26 cellular contexts compared by ENCODE assay signal in the genomic region with DNA sequence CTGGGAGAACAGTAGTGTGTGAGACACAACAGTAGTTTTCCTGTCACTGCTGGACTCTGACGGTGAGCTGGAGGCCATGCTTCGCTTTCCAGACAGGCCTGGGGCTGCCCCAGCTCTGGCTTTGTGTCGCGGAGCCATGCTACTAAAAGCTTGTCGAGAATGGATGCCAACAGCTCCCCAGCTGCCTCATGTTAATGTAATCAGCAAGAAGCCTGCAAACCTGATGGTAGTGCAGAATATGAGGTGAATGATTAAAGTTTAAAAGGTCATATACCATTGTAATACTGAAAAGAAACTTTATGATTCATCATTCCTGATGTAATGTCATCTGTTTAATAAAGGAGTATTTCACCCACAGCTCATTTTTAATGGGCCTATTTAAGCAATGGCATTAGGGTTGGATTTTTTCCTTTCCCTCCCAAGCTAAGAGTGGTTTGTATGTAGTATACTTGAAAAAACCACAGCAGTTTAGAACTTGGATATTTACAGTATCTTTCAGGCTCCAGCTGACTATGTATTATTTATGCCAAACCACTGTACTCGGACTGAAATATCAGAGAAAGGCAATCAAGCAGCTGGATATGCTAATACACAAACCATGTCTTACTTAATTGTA.
A peak's percentile ranks its signal among the peaks of the same experiment; 100 is the strongest.
DNase-seq lines count a peak whose midpoint lies in the region; ATAC-seq, FAIRE-seq and TF ChIP-seq lines count a peak whose summit lies in the region.
"Had no signal": no experiment of that assay in that cellular context is flagged by ENCODE, and none has a peak within 500 bp of the region (broad histone marks: within the 10 kb centered on the region; RNA-seq: fewer than 3 reads in every experiment).

No MANE protein-coding gene starts in this region.

- peak in 1 of 2 experiments; percentile 32; a peak in 1 of 4 replicates for TF ChIP-seq EP300 in SK-N-SH (IDR thresholded peaks at IDR 0.05; ENCODE audit: borderline replicate concordance in 1 of 2, low read depth in 1 of 2, low read length in 1 of 2)

- no peak overlapping the region for H3K9ac ChIP-seq in SK-N-SH

- H3K4me1 ChIP-seq in SK-N-SH (ENCODE audit: control insufficient read depth in 1 of 2, insufficient read depth in 2 of 2, low read depth in 1 of 2, low read length in 1 of 2) (peaks cover 0 to 8% of the 10 kb centered on the region in 2 experiments; a peak in 2 of 4 replicates), GM23338 (ENCODE audit: insufficient read depth) (no peaks in the 10 kb centered on the region), left lung (no peaks in the 10 kb centered on the region)

- H3K79me2 ChIP-seq in SK-N-SH (ENCODE audit: insufficient read depth) (no peaks in the 10 kb centered on the region), GM23338 (replicated peaks; ENCODE audit: insufficient read depth) (no peaks in the 10 kb centered on the region)

- no peaks in the 10 kb centered on the region for H3K27me3 Mint-ChIP-seq in GM23338 (ENCODE audit: insufficient read depth, low read depth, poor library complexity)
- no peaks in the 10 kb centered on the region for H3K27me3 Mint-ChIP-seq in WTC11 (ENCODE audit: low read depth)
- H3K27me3 Mint-ChIP-seq: CD8-positive, alpha-beta memory T cell; IgD-negative memory B cell had no signal

- WGBS in SK-N-SH (ENCODE audit: low lambda C conversion rate) = 5% methylated on average over 6 of the region's 6 CpGs

- H2AFZ ChIP-seq in SK-N-SH (ENCODE audit: low read depth) = no peak overlapping the region
- peak overlapping the region; percentile 56; the same call in 1 of the 2 replicates for H2AFZ ChIP-seq in GM23338

- H3K27ac ChIP-seq in SK-N-SH (ENCODE audit: low read depth in 2 of 2, low read length in 1 of 2) (peak overlapping the region in 1 of 2 experiments; percentile 85; a peak in 2 of 4 replicates), GM23338 (ENCODE audit: low read depth) (no peak overlapping the region), left lung (no peak overlapping the region)
- H3K27ac ChIP-seq: C4-2B had no signal

- TF ChIP-seq POLR2A in GM12892 (IDR thresholded peaks at IDR 0.05; ENCODE audit: low read depth, low read length) = no peak

- POLR2A ChIA-PET in SK-N-SH (lab: Yijun Ruan, JAX) = no interaction called here
- POLR2A ChIA-PET in WTC11 (lab: Charles Lee) = no interaction called here

- DNase-seq in SK-N-SH (peak; percentile 24), GM23338 (ENCODE audit: low spot score) (no peak), epithelial cell of esophagus (ENCODE audit: low read depth) (peak; percentile 26), left lung (peak in 1 of 2 donors; percentile 34), WTC11 (ENCODE audit: low spot score) (no peak), posterior cingulate gyrus (no peak), GM12892 (ENCODE audit: insufficient read length) (no peak)
- DNase-seq: 8988T; AML-193; Calu3; CD8-positive, alpha-beta memory T cell; MV-4-11; NCI-H187; NCI-H226; NCI-H524; NCI-H774; NK-92 treated with Interleukin-12 subunit alpha and Interleukin-12 subunit beta, amount 100 ng/mL, for 24 hours; SIG-M5; T-helper 1 cell had no signal

- H3K27ac Mint-ChIP-seq in GM23338 (no peak overlapping the region), WTC11 (no peak overlapping the region)
- H3K27ac Mint-ChIP-seq: CD8-positive, alpha-beta memory T cell; IgD-negative memory B cell had no signal

- no peaks in the 10 kb centered on the region for H3K9me2 ChIP-seq in SK-N-SH
- no peaks in the 10 kb centered on the region for H3K9me2 ChIP-seq in GM23338 (ENCODE audit: insufficient read depth)

- TF ChIP-seq CTCF in SK-N-SH (IDR thresholded peaks at IDR 0.05) = no peak
- TF ChIP-seq CTCF in GM23338 (conservative IDR thresholded peaks at IDR 0.05; ENCODE audit: low read depth in 2 of 2) = no peak
- TF ChIP-seq CTCF in epithelial cell of esophagus (IDR thresholded peaks at IDR 0.05; ENCODE audit: insufficient read depth, low read depth, low read length, missing control alignments) = no peak
- TF ChIP-seq CTCF in left lung (IDR thresholded peaks at IDR 0.05) = no peak
- TF ChIP-seq CTCF in WTC11 (IDR thresholded peaks at IDR 0.05) = no peak

- ATAC-seq in SK-N-SH treated with all-trans-retinoic acid at 6 μM for 48 hours = no peak; the same call in 2 of the 3 replicates
- no peak for ATAC-seq in GM23338
- peak; percentile 71 for ATAC-seq in left lung
- ATAC-seq in WTC11 = no peak
- ATAC-seq: Panc1 had no signal

- no peaks in the 10 kb centered on the region for H3K9me3 ChIP-seq in SK-N-SH
- no peaks in the 10 kb centered on the region for H3K9me3 ChIP-seq in left lung

- H3K36me3 Mint-ChIP-seq in GM23338 (ENCODE audit: low read depth) = no peaks in the 10 kb centered on the region
- no peaks in the 10 kb centered on the region for H3K36me3 Mint-ChIP-seq in WTC11
- H3K36me3 Mint-ChIP-seq: CD8-positive, alpha-beta memory T cell; IgD-negative memory B cell had no signal

- H3F3A ChIP-seq in SK-N-SH (replicated peaks; ENCODE audit: insufficient read depth) (no peaks in the 10 kb centered on the region), GM23338 (replicated peaks; ENCODE audit: low read depth) (no peaks in the 10 kb centered on the region)

- H3K4me3 Mint-ChIP-seq in GM23338 = no peak overlapping the region
- H3K4me3 Mint-ChIP-seq in WTC11 = no peak overlapping the region
- H3K4me3 Mint-ChIP-seq: CD8-positive, alpha-beta memory T cell; IgD-negative memory B cell had no signal

- FAIRE-seq in GM12892 (lab: Jason Lieb, UNC) = no peak
- FAIRE-seq: GM18507, GM19239, H1 had no signal

- H4K20me1 ChIP-seq in SK-N-SH (ENCODE audit: insufficient read depth) = no peaks in the 10 kb centered on the region
- no peaks in the 10 kb centered on the region for H4K20me1 ChIP-seq in GM23338 (replicated peaks; ENCODE audit: insufficient read depth)

- intact Hi-C loops in left lung (cut with DNase I) (no loop called here), posterior cingulate gyrus (cut with DNase I) (no loop called here)

- CTCF ChIA-PET in SK-N-SH (lab: Yijun Ruan, JAX) = no interaction called here
- CTCF ChIA-PET in WTC11 (lab: Charles Lee) = no interaction called here

- H3K4me2 ChIP-seq in SK-N-SH (no peak overlapping the region), GM23338 (no peak overlapping the region)

- H3K4me1 Mint-ChIP-seq in GM23338 (0 out of 3 replicates have a peak, but pooled peaks cover 4% of the 10 kb centered on the region), WTC11 (peaks cover 7% of the 10 kb centered on the region)
- H3K4me1 Mint-ChIP-seq: CD8-positive, alpha-beta memory T cell; IgD-negative memory B cell had no signal

- no peak overlapping the region for H3K4me3 ChIP-seq in SK-N-SH (ENCODE audit: low read depth in 2 of 2, low read length in 1 of 2)
- no peak overlapping the region for H3K4me3 ChIP-seq in GM23338
- H3K4me3 ChIP-seq in epithelial cell of esophagus (ENCODE audit: low read length) = no peak overlapping the region
- no peak overlapping the region for H3K4me3 ChIP-seq in left lung

- H3K36me3 ChIP-seq in SK-N-SH (replicated peaks in 1 of 2; ENCODE audit: control insufficient read depth in 1 of 2, insufficient read depth in 2 of 2, low read length in 1 of 2) (no peaks in the 10 kb centered on the region), GM23338 (ENCODE audit: insufficient read depth) (no peaks in the 10 kb centered on the region), left lung (no peaks in the 10 kb centered on the region)

- H3K27me3 ChIP-seq in SK-N-SH (ENCODE audit: insufficient read depth) (no peaks in the 10 kb centered on the region), GM23338 (ENCODE audit: insufficient read depth) (no peaks in the 10 kb centered on the region), left lung (no peaks in the 10 kb centered on the region)

- TF ChIP-seq RAD21 in SK-N-SH (IDR thresholded peaks at IDR 0.05; ENCODE audit: low read length) = no peak

- H3K9me3 Mint-ChIP-seq in GM23338 = no peaks in the 10 kb centered on the region
- no peaks in the 10 kb centered on the region for H3K9me3 Mint-ChIP-seq in WTC11

TF ChIP-seq in SK-N-SH, 30 proteins besides CTCF, POLR2A, EP300 and RAD21 (continues in another document):
- TF ChIP-seq NFIC (IDR thresholded peaks at IDR 0.05; ENCODE audit: borderline replicate concordance) (no peak), EZH2phosphoT487 (IDR thresholded peaks at IDR 0.05; ENCODE audit: borderline replicate concordance, low read depth) (no peak)

TF ChIP-seq in SK-N-SH treated with all-trans-retinoic acid at 6 μM for 48 hours, 23 proteins besides CTCF, POLR2A, EP300 and RAD21:
- no peak for TF ChIP-seq ZC3H10 (CRISPR knock-in tag; IDR thresholded peaks at IDR 0.05)
- no peak for TF ChIP-seq ZNF70 (CRISPR knock-in tag; IDR thresholded peaks at IDR 0.05)
- no peak for TF ChIP-seq ZFP30 (CRISPR knock-in tag; IDR thresholded peaks at IDR 0.05)
- TF ChIP-seq ESRRG (CRISPR knock-in tag; IDR thresholded peaks at IDR 0.05) = no peak

TF ChIP-seq in GM23338, 12 proteins besides CTCF, POLR2A, EP300 and RAD21:
- TF ChIP-seq, protein P1, sequence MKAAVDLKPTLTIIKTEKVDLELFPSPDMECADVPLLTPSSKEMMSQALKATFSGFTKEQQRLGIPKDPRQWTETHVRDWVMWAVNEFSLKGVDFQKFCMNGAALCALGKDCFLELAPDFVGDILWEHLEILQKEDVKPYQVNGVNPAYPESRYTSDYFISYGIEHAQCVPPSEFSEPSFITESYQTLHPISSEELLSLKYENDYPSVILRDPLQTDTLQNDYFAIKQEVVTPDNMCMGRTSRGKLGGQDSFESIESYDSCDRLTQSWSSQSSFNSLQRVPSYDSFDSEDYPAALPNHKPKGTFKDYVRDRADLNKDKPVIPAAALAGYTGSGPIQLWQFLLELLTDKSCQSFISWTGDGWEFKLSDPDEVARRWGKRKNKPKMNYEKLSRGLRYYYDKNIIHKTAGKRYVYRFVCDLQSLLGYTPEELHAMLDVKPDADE (IDR thresholded peaks at IDR 0.05) = no peak
- TF ChIP-seq ZNF114 (CRISPR knock-in tag; IDR thresholded peaks at IDR 0.05) = no peak
- no peak for TF ChIP-seq CREB1 (CRISPR knock-in tag; IDR thresholded peaks at IDR 0.05; ENCODE audit: low read depth)

TF ChIP-seq in WTC11, 78 proteins besides CTCF, POLR2A, EP300 and RAD21 (continues in another document):
- TF ChIP-seq RELA (CRISPR knock-in tag; IDR thresholded peaks at IDR 0.05; ENCODE audit: borderline replicate concordance) = no peak
- TF ChIP-seq TCF7 (CRISPR knock-in tag; IDR thresholded peaks at IDR 0.05; ENCODE audit: low read depth) = no peak
- TF ChIP-seq, protein P2, sequence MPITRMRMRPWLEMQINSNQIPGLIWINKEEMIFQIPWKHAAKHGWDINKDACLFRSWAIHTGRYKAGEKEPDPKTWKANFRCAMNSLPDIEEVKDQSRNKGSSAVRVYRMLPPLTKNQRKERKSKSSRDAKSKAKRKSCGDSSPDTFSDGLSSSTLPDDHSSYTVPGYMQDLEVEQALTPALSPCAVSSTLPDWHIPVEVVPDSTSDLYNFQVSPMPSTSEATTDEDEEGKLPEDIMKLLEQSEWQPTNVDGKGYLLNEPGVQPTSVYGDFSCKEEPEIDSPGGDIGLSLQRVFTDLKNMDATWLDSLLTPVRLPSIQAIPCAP (CRISPR knock-in tag; IDR thresholded peaks at IDR 0.05) = no peak
- no peak for TF ChIP-seq ESRRA (CRISPR knock-in tag; IDR thresholded peaks at IDR 0.05; ENCODE audit: borderline replicate concordance)

Comparison
In these comparisons a context has a peak if more than half of its experiments do, and no peak if none do; other contexts are left out.
1. DNase-seq: peak in SK-N-SH (single experiment) and epithelial cell of esophagus (single experiment); none in GM23338 (single experiment), WTC11 (single experiment), posterior cingulate gyrus (0 of 10) and GM12892 (single experiment).